Comparison of ENCODE assay signal across 22 cellular contexts in genomic region chr22:23564276-23564675, GRCh38. TPM values are rescaled to one million over a fixed set of nuclear protein-coding genes. Genes with fewer than 3 reads are reported as not detected.
A peak's percentile ranks its signal among the peaks of the same experiment; 100 is the strongest.
DNase-seq lines count a peak whose midpoint lies in the region; ATAC-seq, FAIRE-seq and TF ChIP-seq lines count a peak whose summit lies in the region.
"Had no signal": no experiment of that assay in that cellular context is flagged by ENCODE, and none has a peak within 500 bp of the region (broad histone marks: within the 10 kb centered on the region; RNA-seq: fewer than 3 reads in every experiment).

No MANE protein-coding gene starts in this region.

- H3F3A ChIP-seq in Loucy (ENCODE audit: low read depth) = 0 out of 2 replicates have a peak, but pooled peaks cover 4% of the 10 kb centered on the region

- no peak overlapping the region for H3K4me3 ChIP-seq in Loucy (ENCODE audit: low read length, poor library complexity, severe bottlenecking)
- H3K4me3 ChIP-seq: SJCRH30 had no signal

- peaks cover 25% of the 10 kb centered on the region for H3K4me1 ChIP-seq in Loucy (ENCODE audit: insufficient read depth, low read length, poor library complexity, severe bottlenecking)
- H3K4me1 ChIP-seq: SJCRH30 had no signal

- peak overlapping the region; percentile 96 for H3K4me2 ChIP-seq in Loucy (ENCODE audit: low read depth, low read length, poor library complexity, severe bottlenecking)

- no peak for FAIRE-seq in D721Med (lab: Jason Lieb, UNC)
- FAIRE-seq: GM18507, H54, HTR-8/SVneo, RCC 7860 had no signal

- H3K4me1 Mint-ChIP-seq in progenitor cell of endocrine pancreas (ENCODE audit: low read depth) (peaks cover 40% of the 10 kb centered on the region), osteocyte (ENCODE audit: unreplicated experiment) (peaks cover 15% of the 10 kb centered on the region)

- H3K36me3 ChIP-seq in Loucy (ENCODE audit: insufficient read depth, low read length) = no peaks in the 10 kb centered on the region
- H3K36me3 ChIP-seq: SJCRH30 had no signal

- H3K27me3 ChIP-seq in Loucy (ENCODE audit: insufficient read depth, low read length, poor library complexity, severe bottlenecking) = no peaks in the 10 kb centered on the region

- no peaks in the 10 kb centered on the region for H3K9me2 ChIP-seq in Loucy (replicated peaks; ENCODE audit: low read depth, low read length)

- TF ChIP-seq CTCF in D721Med (IDR thresholded peaks at IDR 0.05; ENCODE audit: insufficient read depth, missing control alignments) (no peak), Loucy (conservative IDR thresholded peaks at IDR 0.05; ENCODE audit: low read length) (no peak), progenitor cell of endocrine pancreas (IDR thresholded peaks at IDR 0.05; ENCODE audit: unreplicated experiment) (no peak), osteocyte (IDR thresholded peaks at IDR 0.05) (no peak)

- H3K9me3 Mint-ChIP-seq in progenitor cell of endocrine pancreas (ENCODE audit: low read depth) = no peaks in the 10 kb centered on the region
- no peaks in the 10 kb centered on the region for H3K9me3 Mint-ChIP-seq in osteocyte (ENCODE audit: unreplicated experiment)
- H3K9me3 Mint-ChIP-seq: CD8-positive, alpha-beta memory T cell had no signal

- H3K4me3 Mint-ChIP-seq in progenitor cell of endocrine pancreas (ENCODE audit: low read depth) = peak overlapping the region; percentile 50
- no peak overlapping the region for H3K4me3 Mint-ChIP-seq in osteocyte (ENCODE audit: unreplicated experiment)

- no peak overlapping the region for H3K9ac ChIP-seq in Loucy (ENCODE audit: low read depth, low read length, poor library complexity, severe bottlenecking)

- peaks cover 25% of the 10 kb centered on the region for H3K79me2 ChIP-seq in Loucy (ENCODE audit: insufficient read depth, low read length)

- no peaks in the 10 kb centered on the region for H3K36me3 Mint-ChIP-seq in progenitor cell of endocrine pancreas (ENCODE audit: insufficient read depth)
- no peaks in the 10 kb centered on the region for H3K36me3 Mint-ChIP-seq in osteocyte (ENCODE audit: unreplicated experiment)
- H3K36me3 Mint-ChIP-seq: CD8-positive, alpha-beta memory T cell had no signal

- no peaks in the 10 kb centered on the region for H3K9me3 ChIP-seq in Loucy (ENCODE audit: insufficient read depth, low read depth, low read length)
- H3K9me3 ChIP-seq: SJCRH30 had no signal

- H3K27ac Mint-ChIP-seq in progenitor cell of endocrine pancreas = no peak overlapping the region
- H3K27ac Mint-ChIP-seq in osteocyte (ENCODE audit: unreplicated experiment) = no peak overlapping the region

- no peaks in the 10 kb centered on the region for H3K27me3 Mint-ChIP-seq in progenitor cell of endocrine pancreas
- peaks cover 26% of the 10 kb centered on the region for H3K27me3 Mint-ChIP-seq in osteocyte (ENCODE audit: unreplicated experiment)

- no peak overlapping the region for H2AFZ ChIP-seq in Loucy (ENCODE audit: low read length)

- peaks cover 11% of the 10 kb centered on the region for H4K20me1 ChIP-seq in Loucy (ENCODE audit: insufficient read depth, low read length, poor library complexity, severe bottlenecking)

- ATAC-seq in GM21786 (IDR thresholded peaks at IDR 0.05; ENCODE audit: unreplicated experiment) = no peak

- DNase-seq in D721Med (ENCODE audit: insufficient read length, low spot score) = peak; percentile 9
- DNase-seq in mesenteric fat pad (ENCODE audit: low spot score) = peak; percentile 82
- no peak for DNase-seq in progenitor cell of endocrine pancreas (ENCODE audit: low spot score, unreplicated experiment)
- no peak for DNase-seq in T-helper 1 cell
- no peak for DNase-seq in osteocyte (ENCODE audit: extremely low spot score, unreplicated experiment)
- DNase-seq: C1 segment of cervical spinal cord; CD8-positive, alpha-beta memory T cell; DMS79 treated with DMSO at 0.1 percent for 48 hours; KG1; NCI-H1105; NCI-H2081; NCI-H2171; NCI-H526; OCI-M1; SJCRH30 had no signal

RNA-seq across cellular contexts. Expression of gene IGLL1, which starts 15.8 kb away (rescaled TPM):
- not detected for total RNA-seq in mesenteric fat pad
- total RNA-seq in progenitor cell of endocrine pancreas = not detected in 2 replicates
- total RNA-seq in osteocyte = not detected in 2 replicates
- total RNA-seq: CD8-positive, alpha-beta memory T cell; G401 had no signal

Comparison
In these comparisons a context has a peak if more than half of its experiments do, and no peak if none do; other contexts are left out.
1. DNase-seq: peak in D721Med (single experiment) and mesenteric fat pad (single experiment); none in progenitor cell of endocrine pancreas (single experiment), T-helper 1 cell (0 of 5) and osteocyte (single experiment).